Comparison of ENCODE assay signal across 8 cellular contexts in genomic region chr9:83511051-83511450, GRCh38. TPM values are rescaled to one million over a fixed set of nuclear protein-coding genes. Genes with fewer than 3 reads are reported as not detected.
DNase-seq lines count a peak whose midpoint lies in the region; ATAC-seq and TF ChIP-seq lines count a peak whose summit lies in the region.

No MANE protein-coding gene starts in this region.

- H3K4me1 Mint-ChIP-seq in activated B cell treated with CpG ODN at 0.5 μM for 24 hours = no peaks in the 10 kb centered on the region
- no peaks in the 10 kb centered on the region for H3K4me1 Mint-ChIP-seq in Caco-2 (ENCODE audit: low read depth, unreplicated experiment)
- H3K4me1 Mint-ChIP-seq in activated CD4-positive, alpha-beta T cell treated with anti-CD3 and anti-CD28 coated beads, Interleukin-2, amount 10 ng/mL, durations not matched to agents 24 days and 14 days = peaks cover 7% of the 10 kb centered on the region

- H3K4me3 Mint-ChIP-seq in activated B cell treated with CpG ODN at 0.5 μM for 24 hours = no peak overlapping the region
- H3K4me3 Mint-ChIP-seq in Caco-2 (ENCODE audit: unreplicated experiment) = no peak overlapping the region
- no peak overlapping the region for H3K4me3 Mint-ChIP-seq in activated CD4-positive, alpha-beta T cell treated with anti-CD3 and anti-CD28 coated beads, Interleukin-2, amount 10 ng/mL, durations not matched to agents 24 days and 14 days

- no peaks in the 10 kb centered on the region for H3K9me3 Mint-ChIP-seq in activated B cell treated with CpG ODN at 0.5 μM for 24 hours
- no peaks in the 10 kb centered on the region for H3K9me3 Mint-ChIP-seq in Caco-2 (ENCODE audit: unreplicated experiment)
- no peaks in the 10 kb centered on the region for H3K9me3 Mint-ChIP-seq in activated CD4-positive, alpha-beta T cell treated with anti-CD3 and anti-CD28 coated beads, Interleukin-2, amount 10 ng/mL, durations not matched to agents 24 days and 14 days

- no peaks in the 10 kb centered on the region for H3K27me3 ChIP-seq in Caco-2 (replicated peaks; ENCODE audit: control insufficient read depth, insufficient read depth, low read length)

- CTCF ChIA-PET in activated B cell treated with CpG ODN at 0.5 μM for 24 hours (lab: Charles Lee) (no interaction called here), Caco-2 (lab: Charles Lee) (no interaction called here)

- intact Hi-C loops in activated B cell treated with CpG ODN at 0.5 μM for 24 hours (cut with micrococcal nuclease) = no loop called here
- intact Hi-C loops in Caco-2 (cut with micrococcal nuclease; ENCODE audit: unreplicated experiment) = no loop called here
- intact Hi-C loops in activated CD4-positive, alpha-beta T cell treated with anti-CD3 and anti-CD28 coated beads, Interleukin-2, amount 10 ng/mL, durations not matched to agents 24 days and 14 days (cut with micrococcal nuclease) = no loop called here

- peaks cover 2% of the 10 kb centered on the region for H3K27me3 Mint-ChIP-seq in activated B cell treated with CpG ODN at 0.5 μM for 24 hours
- H3K27me3 Mint-ChIP-seq in Caco-2 (ENCODE audit: insufficient read depth, unreplicated experiment) = peaks cover 10% of the 10 kb centered on the region
- H3K27me3 Mint-ChIP-seq in activated CD4-positive, alpha-beta T cell treated with anti-CD3 and anti-CD28 coated beads, Interleukin-2, amount 10 ng/mL, durations not matched to agents 24 days and 14 days = peaks cover 6% of the 10 kb centered on the region

- DNase-seq in EH (ENCODE audit: low read depth) (peak; percentile 57), activated B cell treated with CpG ODN at 0.5 μM for 24 hours (no peak), Caco-2 (no peak), OCI-M1 (lab: John Stamatoyannopoulos, UW) (no peak), NCI-H1105 treated with DMSO at 0.1 percent for 48 hours (lab: John Stamatoyannopoulos, UW) (no peak)
- no peak for DNase-seq in activated CD4-positive, alpha-beta T cell treated with anti-CD3 and anti-CD28 coated beads, Interleukin-2, amount 10 ng/mL, durations not matched to agents 24 days and 14 days

- ATAC-seq in GM19455 (IDR thresholded peaks at IDR 0.05; ENCODE audit: unreplicated experiment) (peak; percentile 87), HG03354 (IDR thresholded peaks at IDR 0.05; ENCODE audit: poor library complexity, severe bottlenecking, unreplicated experiment) (peak; percentile 98), activated B cell treated with CpG ODN at 0.5 μM for 24 hours (ENCODE audit: low read depth) (peak; percentile 66)

- H3K9me3 ChIP-seq in Caco-2 = no peaks in the 10 kb centered on the region

- no peak for TF ChIP-seq CTCF in activated B cell treated with CpG ODN at 0.5 μM for 24 hours (IDR thresholded peaks at IDR 0.05)
- TF ChIP-seq CTCF in Caco-2 (IDR thresholded peaks at IDR 0.05; ENCODE audit: insufficient read depth in 1 of 2, low read depth in 1 of 2, low read length in 1 of 2, severe bottlenecking in 1 of 2, unreplicated experiment in 1 of 2) = no peak

- POLR2A ChIA-PET in activated B cell treated with CpG ODN at 0.5 μM for 24 hours (lab: Charles Lee) (no interaction called here), Caco-2 (lab: Charles Lee) (no interaction called here)

- H3K36me3 Mint-ChIP-seq in activated B cell treated with CpG ODN at 0.5 μM for 24 hours (ENCODE audit: low read depth) (no peaks in the 10 kb centered on the region), Caco-2 (ENCODE audit: insufficient read depth, unreplicated experiment) (no peaks in the 10 kb centered on the region)
- H3K36me3 Mint-ChIP-seq in activated CD4-positive, alpha-beta T cell treated with anti-CD3 and anti-CD28 coated beads, Interleukin-2, amount 10 ng/mL, durations not matched to agents 24 days and 14 days (ENCODE audit: low read depth) = no peaks in the 10 kb centered on the region

- no TSS peak for BruUV-seq in Caco-2 (replicated peaks; lab: Mats Ljungman, UMichigan)

- H3K4me1 ChIP-seq in Caco-2 = no peaks in the 10 kb centered on the region

- H3K27ac Mint-ChIP-seq in activated B cell treated with CpG ODN at 0.5 μM for 24 hours (no peak overlapping the region), Caco-2 (ENCODE audit: unreplicated experiment) (no peak overlapping the region)
- H3K27ac Mint-ChIP-seq in activated CD4-positive, alpha-beta T cell treated with anti-CD3 and anti-CD28 coated beads, Interleukin-2, amount 10 ng/mL, durations not matched to agents 24 days and 14 days = no peak overlapping the region

- H3K36me3 ChIP-seq in Caco-2 (ENCODE audit: control insufficient read depth, insufficient read depth, low read length) = no peaks in the 10 kb centered on the region

- H3K4me3 ChIP-seq in Caco-2 (ENCODE audit: low read depth, low read length) = no peak overlapping the region

RNA-seq across cellular contexts. Expression of gene FRMD3, which starts 27.1 kb away (rescaled TPM):
- 0.91 and 1.3 TPM in 2 replicates for total RNA-seq in activated B cell treated with CpG ODN at 0.5 μM for 24 hours
- 0.12 TPM in 1 of 2 replicates, not detected in the other for total RNA-seq in Caco-2 (2022)
- 0.30 and 0.59 TPM in 2 replicates for total RNA-seq in activated CD4-positive, alpha-beta T cell treated with anti-CD3 and anti-CD28 coated beads, Interleukin-2, amount 10 ng/mL, durations not matched to agents 24 days and 14 days
